8 cellular contexts compared by ENCODE assay signal in genomic region chr13:101751488-101751887, GRCh38.
DNase-seq lines count a peak whose midpoint lies in the region; ATAC-seq, FAIRE-seq and TF ChIP-seq lines count a peak whose summit lies in the region.

No MANE protein-coding gene starts in this region.

- no peak for TF ChIP-seq CTCF in epithelial cell of proximal tubule (conservative IDR thresholded peaks at IDR 0.05; ENCODE audit: low read depth, low read length)

- DNase-seq in Caki2 (ENCODE audit: low read depth) (peak; percentile 83), NCI-H2171 (lab: John Stamatoyannopoulos, UW) (peak; percentile 70), epithelial cell of proximal tubule (ENCODE audit: low read depth) (peak; percentile 64), RKO (ENCODE audit: low spot score) (no peak), urothelium cell line (ENCODE audit: low spot score) (no peak)
- no peak for DNase-seq in activated CD4-positive, CD25-positive, alpha-beta regulatory T cell treated with anti-CD3 and anti-CD28 coated beads, Interleukin-2, amount 50 U/mL, for 72 hours
- no peak for DNase-seq in activated T-cell treated with anti-CD3 and anti-CD28 coated beads, Interleukin-2, amount 50 U/mL, for 1 hour

- H3K4me3 ChIP-seq in epithelial cell of proximal tubule (ENCODE audit: low read depth, low read length) = no peak overlapping the region

- ATAC-seq in HG02798 (IDR thresholded peaks at IDR 0.05; ENCODE audit: poor library complexity, unreplicated experiment) = peak; percentile 78

- in situ Hi-C loops in Caki2 (cut with HindIII; ENCODE audit: low pct_unique_long_range_greater_than_20kb, low sequenced_read_pairs) = no loop called here

- FAIRE-seq in urothelium cell line (lab: Jason Lieb, UNC) = no peak

Comparison
In these comparisons a context has a peak if more than half of its experiments do, and no peak if none do; other contexts are left out.
1. DNase-seq: peak in Caki2 (single experiment), NCI-H2171 (single experiment) and epithelial cell of proximal tubule (single experiment); none in activated CD4-positive, CD25-positive, alpha-beta regulatory T cell treated with anti-CD3 and anti-CD28 coated beads, Interleukin-2, amount 50 U/mL, for 72 hours (single experiment), RKO (single experiment), activated T-cell treated with anti-CD3 and anti-CD28 coated beads, Interleukin-2, amount 50 U/mL, for 1 hour (single experiment) and urothelium cell line (single experiment).